8 cellular contexts compared by ENCODE assay signal in genomic region chr19:57191141-57192063, GRCh38.
DNase-seq lines count a peak whose midpoint lies in the region; ATAC-seq and TF ChIP-seq lines count a peak whose summit lies in the region.

TSS of gene ZNF264 (plus strand) at chr19:57191500. CDS start at chr19:57191914, 414 bp downstream.

- H3K9me3 ChIP-seq in NT2/D1 (ENCODE audit: insufficient read depth, low read length), result peaks cover 38% of the 10 kb centered on the region

- ATAC-seq in GM19455 (IDR thresholded peaks at IDR 0.05; ENCODE audit: unreplicated experiment), result peak; percentile 95

- no peak for TF ChIP-seq CTCF in epithelial cell of esophagus (IDR thresholded peaks at IDR 0.05; ENCODE audit: insufficient read depth, low read depth, low read length, missing control alignments)

- H3K27me3 ChIP-seq in NT2/D1 (ENCODE audit: insufficient read depth, insufficient read length), result no peaks in the 10 kb centered on the region

- H3K36me3 ChIP-seq in NT2/D1 (ENCODE audit: insufficient read depth, insufficient read length, low read length), result peaks cover 42% of the 10 kb centered on the region

- peak within 1 kb of the TSS; percentile 86 for H3K9ac ChIP-seq in NT2/D1 (ENCODE audit: insufficient read length, low read depth)

- DNase-seq in CMK (ENCODE audit: low read depth) (peak; percentile 70), HS-27A (ENCODE audit: low read depth) (peak; percentile 62), NT2/D1 (ENCODE audit: low read depth, low spot score) (no peak), activated T-cell treated with anti-CD3 and anti-CD28 coated beads for 24 hours (ENCODE audit: low read depth) (peak; percentile 87), epithelial cell of esophagus (ENCODE audit: low read depth) (peak; percentile 88), middle frontal gyrus (ENCODE audit: extremely low spot score, low spot score) (peak; percentile 85)
- DNase-seq in stimulated activated CD8-positive, alpha-beta memory T cell treated with anti-CD3 and anti-CD28 coated beads, Interleukin-2, amount 100 ng/mL, for 1 hour (ENCODE audit: low read depth in 2 of 2), result peak; percentile 83 to 84

- H3K4me1 ChIP-seq in NT2/D1 (ENCODE audit: insufficient read depth, insufficient read length), result peaks cover 3% of the 10 kb centered on the region

- H3K4me3 ChIP-seq in NT2/D1 (ENCODE audit: insufficient read length, low read depth), result peak within 1 kb of the TSS; percentile 87
- peak within 1 kb of the TSS; percentile 92 for H3K4me3 ChIP-seq in epithelial cell of esophagus (ENCODE audit: low read length)
